7 cellular contexts compared by ENCODE assay signal in genomic region chrY:20552764-20553323, GRCh38. TPM values are rescaled to one million over a fixed set of nuclear protein-coding genes. Genes with fewer than 3 reads are reported as not detected.
"Had no signal": no experiment of that assay in that cellular context is flagged by ENCODE, and none has a peak within 500 bp of the region (broad histone marks: within the 10 kb centered on the region; RNA-seq: fewer than 3 reads in every experiment).

No MANE protein-coding gene starts in this region.

RNA-seq across cellular contexts. Expression of gene EIF1AY, which starts 22.7 kb away (rescaled TPM):
- total RNA-seq: aorta, ascending aorta, body of pancreas, cardiac muscle cell, cardiac septum, cerebellum, chondrocyte had no signal
- polyA plus RNA-seq: cardiac muscle cell had no signal
